26 cellular contexts compared by ENCODE assay signal in genomic region chr6:78460711-78461110, GRCh38.
DNase-seq lines count a peak whose midpoint lies in the region; ATAC-seq and TF ChIP-seq lines count a peak whose summit lies in the region.
"Had no signal": no experiment of that assay in that cellular context is flagged by ENCODE, and none has a peak within 500 bp of the region (broad histone marks: within the 10 kb centered on the region; RNA-seq: fewer than 3 reads in every experiment).

No MANE protein-coding gene starts in this region.

- H3K27me3 Mint-ChIP-seq in Calu3 (ENCODE audit: unreplicated experiment): no peaks in the 10 kb centered on the region
- H3K27me3 Mint-ChIP-seq in activated naive CD4-positive, alpha-beta T cell treated with anti-CD3 and anti-CD28 coated beads, Interleukin-2, amount 10 ng/mL, durations not matched to agents 7 days and 5 days: no peaks in the 10 kb centered on the region
- H3K27me3 Mint-ChIP-seq: CD4-positive, alpha-beta T cell had no signal

- intact Hi-C loops in Calu3 (cut with micrococcal nuclease; ENCODE audit: unreplicated experiment): no loop called here

- H3K4me3 Mint-ChIP-seq in Calu3 (ENCODE audit: low read depth, unreplicated experiment): no peak overlapping the region
- no peak overlapping the region for H3K4me3 Mint-ChIP-seq in activated naive CD4-positive, alpha-beta T cell treated with anti-CD3 and anti-CD28 coated beads, Interleukin-2, amount 10 ng/mL, durations not matched to agents 7 days and 5 days
- H3K4me3 Mint-ChIP-seq: CD4-positive, alpha-beta T cell had no signal

- no peak overlapping the region for H2AK5ac ChIP-seq in trophoblast cell (ENCODE audit: low read length)

- peaks cover 6% of the 10 kb centered on the region for H3K9me3 Mint-ChIP-seq in Calu3 (ENCODE audit: low read depth, unreplicated experiment)
- peaks cover 6% of the 10 kb centered on the region for H3K9me3 Mint-ChIP-seq in activated naive CD4-positive, alpha-beta T cell treated with anti-CD3 and anti-CD28 coated beads, Interleukin-2, amount 10 ng/mL, durations not matched to agents 7 days and 5 days

- no peak overlapping the region for H3K9ac ChIP-seq in trophoblast cell (ENCODE audit: low read length)
- H3K9ac ChIP-seq: BLaER1 treated with 17β-estradiol and CSF1 and Interleukin-3, amounts not matched to agents 10 nM and 100 nM had no signal

- H3K36me3 ChIP-seq in RWPE2 (ENCODE audit: low read depth): no peaks in the 10 kb centered on the region
- no peaks in the 10 kb centered on the region for H3K36me3 ChIP-seq in trophoblast cell (ENCODE audit: control insufficient read depth in 1 of 2, insufficient read depth in 2 of 2, low read length in 2 of 2)
- H3K36me3 ChIP-seq: BLaER1 treated with 17β-estradiol and CSF1 and Interleukin-3, amounts not matched to agents 10 nM and 100 nM; SJCRH30 had no signal

- H3K4ac ChIP-seq in trophoblast cell (ENCODE audit: low read depth, low read length): no peak overlapping the region

- H3K79me2 ChIP-seq in trophoblast cell (ENCODE audit: control insufficient read depth, insufficient read depth, low read length, poor library complexity): no peaks in the 10 kb centered on the region

- no peak overlapping the region for H3K27ac Mint-ChIP-seq in Calu3 (ENCODE audit: unreplicated experiment)
- H3K27ac Mint-ChIP-seq in activated naive CD4-positive, alpha-beta T cell treated with anti-CD3 and anti-CD28 coated beads, Interleukin-2, amount 10 ng/mL, durations not matched to agents 7 days and 5 days: no peak overlapping the region
- H3K27ac Mint-ChIP-seq: CD4-positive, alpha-beta T cell had no signal

- no peak overlapping the region for H3K18ac ChIP-seq in trophoblast cell (ENCODE audit: low read length)

- H2BK12ac ChIP-seq in trophoblast cell (ENCODE audit: low read length): no peak overlapping the region

- no peaks in the 10 kb centered on the region for H3K79me1 ChIP-seq in trophoblast cell (ENCODE audit: low read length)

- H3K23ac ChIP-seq in trophoblast cell (ENCODE audit: low read length): no peak overlapping the region

- no peak overlapping the region for H4K12ac ChIP-seq in trophoblast cell (ENCODE audit: low read depth, low read length)

- no peaks in the 10 kb centered on the region for H3K36me3 Mint-ChIP-seq in Calu3 (ENCODE audit: insufficient read depth, unreplicated experiment)
- no peaks in the 10 kb centered on the region for H3K36me3 Mint-ChIP-seq in activated naive CD4-positive, alpha-beta T cell treated with anti-CD3 and anti-CD28 coated beads, Interleukin-2, amount 10 ng/mL, durations not matched to agents 7 days and 5 days

- WGBS in trophoblast cell (ENCODE audit: extremely low coverage, insufficient coverage, insufficient read length): no CpG with 5 or more reads among the region's 3 CpGs

- no peak overlapping the region for H2AFZ ChIP-seq in trophoblast cell (ENCODE audit: insufficient read depth, low read length, poor library complexity)

- H4K8ac ChIP-seq in trophoblast cell (ENCODE audit: low read depth, low read length): no peak overlapping the region

- H3K4me2 ChIP-seq in trophoblast cell (ENCODE audit: low read length): no peak overlapping the region
- H3K4me2 ChIP-seq: A549; BLaER1 treated with 17β-estradiol and CSF1 and Interleukin-3, amounts not matched to agents 10 nM and 100 nM had no signal

- no peak overlapping the region for H4K91ac ChIP-seq in trophoblast cell (ENCODE audit: low read depth, low read length)

- peak; percentile 51; the same call in 2 of the 3 replicates for ATAC-seq in RWPE2 (ENCODE audit: low read depth)
- ATAC-seq in esophagus mucosa: peak; percentile 17
- no peak for ATAC-seq in GM19351 (IDR thresholded peaks at IDR 0.05; ENCODE audit: unreplicated experiment)
- ATAC-seq: A549, PC-3, Right ventricle myocardium inferior had no signal

- H3K27me3 ChIP-seq in RWPE2 (ENCODE audit: insufficient read depth, poor library complexity, severe bottlenecking): no peaks in the 10 kb centered on the region
- H3K27me3 ChIP-seq in trophoblast cell (ENCODE audit: insufficient read depth, low read length): no peaks in the 10 kb centered on the region
- H3K27me3 ChIP-seq: BLaER1 treated with 17β-estradiol and CSF1 and Interleukin-3, amounts not matched to agents 10 nM and 100 nM; SJCRH30 had no signal

- H3K27ac ChIP-seq in RWPE2 (ENCODE audit: poor library complexity, severe bottlenecking) (no peak overlapping the region), trophoblast cell (ENCODE audit: low read depth, low read length) (no peak overlapping the region)
- H3K27ac ChIP-seq: A549; BLaER1 treated with 17β-estradiol and CSF1 and Interleukin-3, amounts not matched to agents 10 nM and 100 nM; SJCRH30 had no signal

- H3K9me3 ChIP-seq in RWPE2 (ENCODE audit: severe bottlenecking) (no peaks in the 10 kb centered on the region), trophoblast cell (ENCODE audit: insufficient read depth, low read depth, low read length) (no peaks in the 10 kb centered on the region)
- H3K9me3 ChIP-seq: A549, SJCRH30 had no signal

- H2BK120ac ChIP-seq in trophoblast cell (ENCODE audit: insufficient read depth, low read length, poor library complexity): no peak overlapping the region

- peaks cover 13% of the 10 kb centered on the region for H3K4me1 Mint-ChIP-seq in Calu3 (ENCODE audit: low read depth, unreplicated experiment)
- H3K4me1 Mint-ChIP-seq in activated naive CD4-positive, alpha-beta T cell treated with anti-CD3 and anti-CD28 coated beads, Interleukin-2, amount 10 ng/mL, durations not matched to agents 7 days and 5 days: no peaks in the 10 kb centered on the region

- H2BK5ac ChIP-seq in trophoblast cell (ENCODE audit: low read depth, low read length, poor library complexity): no peak overlapping the region

- H3K14ac ChIP-seq in trophoblast cell (ENCODE audit: low read length): no peak overlapping the region

- TF ChIP-seq CTCF in Calu3 (IDR thresholded peaks at IDR 0.05; ENCODE audit: unreplicated experiment) (no peak), RWPE2 (IDR thresholded peaks at IDR 0.05; ENCODE audit: poor library complexity, severe bottlenecking) (no peak)

- BruUV-seq in Calu3 (replicated peaks; lab: Mats Ljungman, UMichigan): no TSS peak

- peak; percentile 14 for DNase-seq in Calu3
- no peak for DNase-seq in RWPE2 (ENCODE audit: low spot score)
- peak; percentile 2 to 10 for DNase-seq in trophoblast cell
- DNase-seq in NCI-H1694 (lab: John Stamatoyannopoulos, UW): no peak
- DNase-seq in activated naive CD4-positive, alpha-beta T cell treated with anti-CD3 and anti-CD28 coated beads, Interleukin-2, amount 10 ng/mL, durations not matched to agents 7 days and 5 days: no peak
- DNase-seq: AML-193; CD4-positive, alpha-beta T cell; COR-L47; DMS79 treated with DMSO at 0.1 percent for 48 hours; H7; KBM-7; MV-4-11; NCI-H1105; NCI-H1436 treated with DMSO at 0.1 percent for 48 hours; NCI-H1930; NCI-H2107; NCI-H524; NCI-H82; NK-92 treated with Interleukin-12 subunit alpha and Interleukin-12 subunit beta, amount 100 ng/mL, for 24 hours; PC-3; SJCRH30 had no signal

- H3K4me1 ChIP-seq in RWPE2 (ENCODE audit: insufficient read depth, poor library complexity, severe bottlenecking) (peaks cover 3% of the 10 kb centered on the region), trophoblast cell (ENCODE audit: control insufficient read depth in 1 of 2, insufficient read depth in 2 of 2, low read length in 2 of 2) (peaks cover 2% of the 10 kb centered on the region in 2 experiments)
- H3K4me1 ChIP-seq: A549; BLaER1 treated with 17β-estradiol and CSF1 and Interleukin-3, amounts not matched to agents 10 nM and 100 nM; SJCRH30 had no signal

- H3K4me3 ChIP-seq in RWPE2 (ENCODE audit: severe bottlenecking) (no peak overlapping the region), trophoblast cell (ENCODE audit: low read depth, low read length) (no peak overlapping the region)
- H3K4me3 ChIP-seq: A549; BLaER1 treated with 17β-estradiol and CSF1 and Interleukin-3, amounts not matched to agents 10 nM and 100 nM; SJCRH30 had no signal

- CTCF ChIA-PET in Calu3 (lab: Charles Lee): no interaction called here
- CTCF ChIA-PET in activated naive CD4-positive, alpha-beta T cell treated with anti-CD3 and anti-CD28 coated beads, Interleukin-2, amount 10 ng/mL, durations not matched to agents 7 days and 5 days (lab: Charles Lee): no interaction called here

Comparison
In these comparisons a context has a peak if more than half of its experiments do, and no peak if none do; other contexts are left out.
1. DNase-seq: peak in Calu3 (single experiment) and trophoblast cell (2 of 2); none in RWPE2 (single experiment), NCI-H1694 (single experiment) and activated naive CD4-positive, alpha-beta T cell treated with anti-CD3 and anti-CD28 coated beads, Interleukin-2, amount 10 ng/mL, durations not matched to agents 7 days and 5 days (single experiment).